In genomic region chr2:43190305-43191052, GRCh38 we compare ENCODE assay signal across 1 cellular context.
TF ChIP-seq lines count a peak whose summit lies in the region.

No MANE protein-coding gene starts in this region.

TF ChIP-seq in K562, 482 proteins besides CTCF, POLR2A, EP300 and RAD21 (continued from another document and continues in another):
- peak; percentile 81 to 94; a peak in 3 of 4 replicates for TF ChIP-seq UBTF (IDR thresholded peaks at IDR 0.05; ENCODE audit: borderline replicate concordance in 1 of 2, low read depth in 2 of 2, low read length in 2 of 2)
- TF ChIP-seq GABPB2 (CRISPR knock-in tag; conservative IDR thresholded peaks at IDR 0.05), result no peak
- TF ChIP-seq SP2 (IDR thresholded peaks at IDR 0.05; ENCODE audit: extremely low read depth, low read depth, low read length, poor library complexity, severe bottlenecking), result no peak
- no peak for TF ChIP-seq RBM25 (IDR thresholded peaks at IDR 0.05; ENCODE audit: low read depth, low read length, severe bottlenecking)
- TF ChIP-seq BMI1 (IDR thresholded peaks at IDR 0.05; ENCODE audit: low read length), result no peak
- no peak for TF ChIP-seq SAP30 (IDR thresholded peaks at IDR 0.05; ENCODE audit: borderline replicate concordance, insufficient read depth, low read depth, low read length, poor library complexity, severe bottlenecking)
- TF ChIP-seq ASH1L (IDR thresholded peaks at IDR 0.05; ENCODE audit: borderline replicate concordance, low read depth, partially characterized antibody), result no peak
- peak in 1 of 2 experiments; percentile 86; a peak in 2 of 4 replicates for TF ChIP-seq ZMIZ1 (IDR thresholded peaks at IDR 0.05; ENCODE audit: low read depth in 2 of 2, low read length in 2 of 2)
- TF ChIP-seq NR2C1 (IDR thresholded peaks at IDR 0.05), result no peak
- no peak for TF ChIP-seq NR2C1 (tag; IDR thresholded peaks at IDR 0.05)
- 0 out of 2 replicates have a peak, but pooled peaks have one; percentile 0 for TF ChIP-seq TFE3 (CRISPR knock-in tag; IDR thresholded peaks at IDR 0.05)
- no peak for TF ChIP-seq ZBTB40 (IDR thresholded peaks at IDR 0.05)
- no peak for TF ChIP-seq ZBTB40 (CRISPR knock-in tag; IDR thresholded peaks at IDR 0.05)
- peak; percentile 79 for TF ChIP-seq NEUROD1 (IDR thresholded peaks at IDR 0.05; ENCODE audit: borderline replicate concordance, low read depth, low read length, partially characterized antibody)
- 0 out of 2 replicates have a peak, but pooled peaks have one; percentile 42 for TF ChIP-seq FOXO4 (CRISPR knock-in tag; IDR thresholded peaks at IDR 0.05)
- no peak for TF ChIP-seq RFX5 (IDR thresholded peaks at IDR 0.05; ENCODE audit: low read depth, low read length)
- TF ChIP-seq HSF4 (CRISPR knock-in tag; IDR thresholded peaks at IDR 0.05; ENCODE audit: borderline replicate concordance), result peak; percentile 60; the same call in 1 of the 2 replicates
- TF ChIP-seq PHF8 (IDR thresholded peaks at IDR 0.05; ENCODE audit: borderline replicate concordance, low read length), result no peak
- TF ChIP-seq ZNF76 (CRISPR knock-in tag; IDR thresholded peaks at IDR 0.05; ENCODE audit: borderline replicate concordance), result peak; percentile 63; the same call in 1 of the 2 replicates
- no peak for TF ChIP-seq CREBBP (IDR thresholded peaks at IDR 0.05; ENCODE audit: low read depth, low read length)
- TF ChIP-seq ZNF668 (CRISPR knock-in tag; IDR thresholded peaks at IDR 0.05), result peak; percentile 47; the same call in 1 of the 2 replicates
- TF ChIP-seq POLR3G (IDR thresholded peaks at IDR 0.05; ENCODE audit: extremely low read depth, insufficient read length, insufficient replicate concordance), result no peak
- TF ChIP-seq NCOA6 (IDR thresholded peaks at IDR 0.05), result no peak
- no peak for TF ChIP-seq RERE (CRISPR knock-in tag; IDR thresholded peaks at IDR 0.05; ENCODE audit: borderline replicate concordance)
- no peak for TF ChIP-seq OTX1 (CRISPR knock-in tag; IDR thresholded peaks at IDR 0.05)
- TF ChIP-seq HMGXB4 (CRISPR knock-in tag; IDR thresholded peaks at IDR 0.05), result no peak
- TF ChIP-seq CBFB (CRISPR knock-in tag; IDR thresholded peaks at IDR 0.05), result no peak
- no peak for TF ChIP-seq RBBP5 (IDR thresholded peaks at IDR 0.05; ENCODE audit: borderline replicate concordance, insufficient read depth, low read length, poor library complexity, severe bottlenecking)
